In the genomic region with DNA sequence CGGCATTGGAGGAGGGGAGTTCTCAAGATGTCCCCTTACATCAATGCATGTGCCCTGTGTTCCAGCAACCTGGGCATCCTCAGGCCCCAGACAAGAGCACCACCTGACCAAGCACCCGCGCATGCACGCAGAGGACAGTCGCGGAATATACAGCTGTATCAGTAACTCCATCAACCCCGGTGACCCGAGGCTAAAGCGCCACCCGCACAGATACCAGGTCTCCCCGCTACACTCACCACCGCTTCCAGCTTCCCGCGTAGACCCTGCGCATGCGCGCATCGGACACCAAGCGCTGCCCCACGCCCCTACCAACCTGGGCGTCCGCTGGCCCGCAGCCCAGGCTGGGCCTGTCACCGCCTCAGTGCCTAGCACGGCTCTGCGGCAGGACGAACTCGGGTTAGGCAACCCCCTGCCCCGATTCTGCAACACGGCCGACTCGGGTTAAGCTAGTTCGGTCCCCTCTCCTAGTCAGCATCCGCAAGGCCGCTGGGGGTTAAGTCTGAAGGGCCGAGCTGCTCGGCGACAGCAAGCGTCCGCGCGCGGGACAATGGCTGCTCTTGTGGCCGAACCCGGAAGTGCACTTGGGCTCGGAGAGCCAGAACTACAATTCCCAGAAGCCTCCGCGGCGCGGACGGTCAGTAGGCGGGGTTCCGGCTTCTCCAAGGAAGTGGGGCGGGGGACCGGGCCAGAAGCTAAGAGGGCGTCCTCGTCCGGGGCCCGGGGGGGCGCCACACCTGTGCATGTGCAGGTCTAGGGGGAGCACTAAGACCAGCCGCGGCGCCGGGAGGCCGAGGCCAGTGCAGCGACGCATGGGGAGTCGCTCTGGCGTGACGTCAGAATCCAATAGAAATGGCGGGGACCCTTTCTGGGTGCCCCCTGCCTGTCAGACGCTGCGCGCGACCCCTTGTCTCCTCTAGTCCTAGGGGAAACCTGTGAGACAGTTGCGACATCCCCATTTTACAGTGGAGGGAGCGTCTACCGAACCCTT, we compare ENCODE assay signal across 8 cellular contexts. TPM values are rescaled to one million over a fixed set of nuclear protein-coding genes. Genes with fewer than 3 reads are reported as not detected.
DNase-seq lines count a peak whose midpoint lies in the region; ATAC-seq and TF ChIP-seq lines count a peak whose summit lies in the region.

ZNF180 (minus strand) TSS at position 561 of the 988 bp plus-strand sequence. CDS start 3,188 bp downstream, outside the sequence.

- WGBS in prostate gland: 0% methylated on average over 72 of the region's 78 CpGs
- WGBS in urinary bladder: under 1% methylated on average over 78 of the region's 78 CpGs

- peaks cover 40% of the 10 kb centered on the region for H3K9me3 ChIP-seq in left ventricle myocardium inferior (replicated peaks)
- H3K9me3 ChIP-seq in prostate gland: no peaks in the 10 kb centered on the region

- peak within 1 kb of the TSS; percentile 81 for H3K4me3 ChIP-seq in left ventricle myocardium inferior
- peak within 1 kb of the TSS; percentile 78 to 86 for H3K4me3 ChIP-seq in prostate gland
- peak within 1 kb of the TSS; percentile 88 for H3K4me3 ChIP-seq in urinary bladder (ENCODE audit: low read depth, low read length)

- peak; percentile 88 for ATAC-seq in HG02852 (IDR thresholded peaks at IDR 0.05; ENCODE audit: unreplicated experiment)

- TF ChIP-seq POLR2A in prostate gland (IDR thresholded peaks at IDR 0.05): peak; percentile 65

- intact Hi-C loops in T-helper 1 cell treated with Interleukin-12 subunit alpha and Interleukin-12 subunit beta and Interleukin-4 antibody, amounts not matched to agents 30 ng/mL and 1 ng/mL, for 36 hours (cut with micrococcal nuclease): loop anchor here (1.0 to 2.0 kb wide), 12 partner anchors 249 to 831 kb away; partner anchors contain the start of genes BCL3, ZNF221, ZNF222 and ZNF224
- intact Hi-C loops in left ventricle myocardium inferior (cut with micrococcal nuclease) (no loop called here), prostate gland (cut with DNase I) (no loop called here)

- peak; percentile 11 for TF ChIP-seq CTCF in GM13977 (IDR thresholded peaks at IDR 0.05; ENCODE audit: extremely low read depth, insufficient read depth, missing control alignments)
- TF ChIP-seq CTCF in left ventricle myocardium inferior (IDR thresholded peaks at IDR 0.05; ENCODE audit: borderline replicate concordance): peak; percentile 62
- peak; percentile 25 to 75 (median 59) for TF ChIP-seq CTCF in prostate gland (IDR thresholded peaks at IDR 0.05)

- peaks cover 26% of the 10 kb centered on the region for H3K4me1 ChIP-seq in left ventricle myocardium inferior
- peaks cover 6% of the 10 kb centered on the region for H3K4me1 ChIP-seq in prostate gland (replicated peaks)
- no peaks in the 10 kb centered on the region for H3K4me1 ChIP-seq in urinary bladder (ENCODE audit: insufficient read depth)

- H3K36me3 ChIP-seq in left ventricle myocardium inferior (peaks cover 36% of the 10 kb centered on the region), prostate gland (no peaks in the 10 kb centered on the region), urinary bladder (ENCODE audit: insufficient read depth) (peaks cover 7% of the 10 kb centered on the region)

- in situ Hi-C loops in GM13977 (cut with MboI; ENCODE audit: low pct_unique_long_range_greater_than_20kb, low sequenced_read_pairs, unreplicated experiment): loop anchor here (25.0 kb wide), 1 partner anchor 663 kb away; the partner anchor contains the start of gene ZNF283

- H3K27ac ChIP-seq in left ventricle myocardium inferior (replicated peaks) (peak within 1 kb of the TSS; percentile 95), prostate gland (peak within 1 kb of the TSS; percentile 81 to 88), urinary bladder (ENCODE audit: low read depth) (peak within 1 kb of the TSS; percentile 89)

- DNase-seq in GM13977 (ENCODE audit: low spot score) (peak; percentile 96), NCI-H146 (lab: John Stamatoyannopoulos, UW) (peak; percentile 99), amygdala (lab: John Stamatoyannopoulos, UW) (peak; percentile 66 to 98 (median 92)), left ventricle myocardium inferior (peak; percentile 96), prostate gland (ENCODE audit: low spot score) (peak; percentile 95)

- H3K27me3 ChIP-seq in left ventricle myocardium inferior (ENCODE audit: low read depth) (peaks cover 4% of the 10 kb centered on the region), prostate gland (replicated peaks; ENCODE audit: insufficient read depth) (no peaks in the 10 kb centered on the region)

RNA-seq across cellular contexts. Expression of gene ZNF180, which starts in this region (rescaled TPM):
- 9.9 and 11.3 TPM in 2 replicates for total RNA-seq in T-helper 1 cell treated with Interleukin-12 subunit alpha and Interleukin-12 subunit beta and Interleukin-4 antibody, amounts not matched to agents 30 ng/mL and 1 ng/mL, for 36 hours
- 4.8 TPM for total RNA-seq in left ventricle myocardium inferior
- total RNA-seq in prostate gland: 10 to 100 TPM in 1 of 2 donors, 1 to 10 TPM in 1; 8.3 to 18.5 TPM
- 23.7 TPM for total RNA-seq in urinary bladder
- polyA plus RNA-seq in urinary bladder: 7.2 TPM

Comparison
In these comparisons a context has a peak if more than half of its experiments do, and no peak if none do; other contexts are left out.
1. Peak in every context shown above with its lines: DNase-seq, ATAC-seq, H3K4me3 ChIP-seq and H3K27ac ChIP-seq.
2. CTCF ChIP-seq: peak in every context shown above with its lines; median percentile 62 in left ventricle myocardium inferior; 59 in prostate gland; 11 in GM13977.